In genomic region chr19:6235031-6235951, GRCh38 we compare ENCODE assay signal across 13 cellular contexts. TPM values are rescaled to one million over a fixed set of nuclear protein-coding genes. Genes with fewer than 3 reads are reported as not detected.
DNase-seq lines count a peak whose midpoint lies in the region; ATAC-seq and TF ChIP-seq lines count a peak whose summit lies in the region.
"Had no signal": no experiment of that assay in that cellular context is flagged by ENCODE, and none has a peak within 500 bp of the region (broad histone marks: within the 10 kb centered on the region; RNA-seq: fewer than 3 reads in every experiment).

No MANE protein-coding gene starts in this region.

- peaks cover 25% of the 10 kb centered on the region for H3K36me3 Mint-ChIP-seq in dendritic cell treated with granulocyte-macrophage colony-stimulating factor and Interleukin-4, amounts not matched to agents 40 ng/mL and 50 ng/mL, for 4 days (ENCODE audit: low read depth)
- H3K36me3 Mint-ChIP-seq in naive thymus-derived CD8-positive, alpha-beta T cell, result peaks cover 0 to 9% (median 0%) of the 10 kb centered on the region in 3 donors

- H3K4me1 Mint-ChIP-seq in dendritic cell treated with granulocyte-macrophage colony-stimulating factor and Interleukin-4, amounts not matched to agents 40 ng/mL and 50 ng/mL, for 4 days (ENCODE audit: low read depth), result peaks cover 84% of the 10 kb centered on the region
- peaks cover 35 to 66% (median 57%) of the 10 kb centered on the region in 4 donors for H3K4me1 Mint-ChIP-seq in naive thymus-derived CD8-positive, alpha-beta T cell

- no peak overlapping the region for H2AFZ ChIP-seq in MM.1S (ENCODE audit: low read length)

- H3K4me2 ChIP-seq in MM.1S (ENCODE audit: low read depth, low read length), result no peak overlapping the region

- intact Hi-C loops in Right ventricle myocardium superior (cut with DNase I) (no loop called here), left ventricle myocardium superior (cut with micrococcal nuclease) (no loop called here), upper lobe of right lung (cut with DNase I) (no loop called here)
- intact Hi-C loops in dendritic cell treated with granulocyte-macrophage colony-stimulating factor and Interleukin-4, amounts not matched to agents 40 ng/mL and 50 ng/mL, for 4 days (cut with micrococcal nuclease), result no loop called here

- H3K27me3 Mint-ChIP-seq in dendritic cell treated with granulocyte-macrophage colony-stimulating factor and Interleukin-4, amounts not matched to agents 40 ng/mL and 50 ng/mL, for 4 days, result no peaks in the 10 kb centered on the region
- no peaks in the 10 kb centered on the region for H3K27me3 Mint-ChIP-seq in naive thymus-derived CD8-positive, alpha-beta T cell

- TF ChIP-seq CTCF in upper lobe of right lung (IDR thresholded peaks at IDR 0.05) (no peak), MM.1S (IDR thresholded peaks at IDR 0.05; ENCODE audit: low read length) (no peak)

- H3K4me3 ChIP-seq in upper lobe of right lung, result no peak overlapping the region
- no peak overlapping the region for H3K4me3 ChIP-seq in MM.1S (ENCODE audit: low read length)

- H3K27ac ChIP-seq in upper lobe of right lung (peak overlapping the region; percentile 24), MM.1S (ENCODE audit: low read length) (no peak overlapping the region)

- peak; percentile 29 for DNase-seq in Right ventricle myocardium superior
- DNase-seq in left ventricle myocardium superior, result no peak
- peak in 1 of 10 donors; percentile 57 for DNase-seq in naive thymus-derived CD8-positive, alpha-beta T cell
- peak; percentile 58 for DNase-seq in upper lobe of right lung
- no peak for DNase-seq in HCEC 1CT
- DNase-seq in amygdala (lab: John Stamatoyannopoulos, UW), result no peak
- no peak for DNase-seq in MM.1S
- DNase-seq: activated naive CD4-positive, alpha-beta T cell treated with anti-CD3 and anti-CD28 coated beads for 36 hours; DMS 273 treated with DMSO at 0.1 percent for 48 hours; Karpas-422; NCI-H524 treated with DMSO at 0.1 percent for 48 hours; stimulated activated naive CD8-positive, alpha-beta T cell treated with anti-CD3 and anti-CD28 coated beads, Interleukin-15, Interleukin-2, amounts not matched to agents 100 U/mL and 50 U/mL, for 24 hours had no signal

- H4K20me1 ChIP-seq in MM.1S (ENCODE audit: insufficient read depth, low read length), result peaks cover 9% of the 10 kb centered on the region; the same call in 1 of the 2 replicates

- no peak overlapping the region for H3K4me3 Mint-ChIP-seq in dendritic cell treated with granulocyte-macrophage colony-stimulating factor and Interleukin-4, amounts not matched to agents 40 ng/mL and 50 ng/mL, for 4 days
- peak overlapping the region in 1 of 10 donors; percentile 20 for H3K4me3 Mint-ChIP-seq in naive thymus-derived CD8-positive, alpha-beta T cell
- H3K4me3 Mint-ChIP-seq: activated naive CD4-positive, alpha-beta T cell treated with anti-CD3 and anti-CD28 coated beads for 36 hours had no signal

- H3K4me1 ChIP-seq in upper lobe of right lung, result peaks cover 83% of the 10 kb centered on the region
- H3K4me1 ChIP-seq in MM.1S (ENCODE audit: low read length), result no peaks in the 10 kb centered on the region

- H3K9me2 ChIP-seq in MM.1S (replicated peaks; ENCODE audit: insufficient read depth, low read length), result no peaks in the 10 kb centered on the region

- H3K36me3 ChIP-seq in upper lobe of right lung (peaks cover 3% of the 10 kb centered on the region), MM.1S (replicated peaks; ENCODE audit: insufficient read depth, low read length) (no peaks in the 10 kb centered on the region)

- H3K79me2 ChIP-seq in MM.1S (ENCODE audit: low read length), result peaks cover 98% of the 10 kb centered on the region

- no peak overlapping the region for H3K9ac ChIP-seq in MM.1S (ENCODE audit: low read length)

- H3K27me3 ChIP-seq in upper lobe of right lung (no peaks in the 10 kb centered on the region), MM.1S (replicated peaks; ENCODE audit: insufficient read depth, low read length) (no peaks in the 10 kb centered on the region)

- peak overlapping the region; percentile 21 for H3K27ac Mint-ChIP-seq in dendritic cell treated with granulocyte-macrophage colony-stimulating factor and Interleukin-4, amounts not matched to agents 40 ng/mL and 50 ng/mL, for 4 days
- peak overlapping the region in 6 of 10 donors; percentile 28 to 87 (median 74) for H3K27ac Mint-ChIP-seq in naive thymus-derived CD8-positive, alpha-beta T cell
- H3K27ac Mint-ChIP-seq: activated naive CD4-positive, alpha-beta T cell treated with anti-CD3 and anti-CD28 coated beads for 36 hours had no signal

- ATAC-seq in Right ventricle myocardium superior (ENCODE audit: poor library complexity) (no peak), left ventricle myocardium superior (no peak), upper lobe of right lung (no peak)
- no peak for ATAC-seq in naive thymus-derived CD8-positive, alpha-beta T cell
- ATAC-seq: stimulated activated naive CD8-positive, alpha-beta T cell treated with anti-CD3 and anti-CD28 coated beads, Interleukin-15, Interleukin-2, amounts not matched to agents 100 U/mL and 50 U/mL, for 24 hours had no signal

- POLR2A ChIA-PET in naive thymus-derived CD8-positive, alpha-beta T cell (lab: Charles Lee), result interaction anchor here (0.6 kb wide), 1 partner anchor 18 kb away, joined by 3 read pairs; no protein-coding TSS in a partner anchor

- H3F3A ChIP-seq in MM.1S (ENCODE audit: insufficient read depth, low read length), result no peaks in the 10 kb centered on the region

- no peaks in the 10 kb centered on the region for H3K9me3 Mint-ChIP-seq in dendritic cell treated with granulocyte-macrophage colony-stimulating factor and Interleukin-4, amounts not matched to agents 40 ng/mL and 50 ng/mL, for 4 days
- no peaks in the 10 kb centered on the region for H3K9me3 Mint-ChIP-seq in naive thymus-derived CD8-positive, alpha-beta T cell
- H3K9me3 Mint-ChIP-seq: activated naive CD4-positive, alpha-beta T cell treated with anti-CD3 and anti-CD28 coated beads for 36 hours had no signal

- no peaks in the 10 kb centered on the region for H3K9me3 ChIP-seq in upper lobe of right lung
- no peaks in the 10 kb centered on the region for H3K9me3 ChIP-seq in MM.1S (replicated peaks; ENCODE audit: insufficient read depth, low read length)

RNA-seq across cellular contexts. Expression of gene MLLT1, which starts 44.5 kb away (rescaled TPM):
- 37.2 TPM for total RNA-seq in Right ventricle myocardium superior
- 45.8 TPM for total RNA-seq in left ventricle myocardium superior
- 10 to 100 TPM; 37.7 to 41.7 TPM for total RNA-seq in naive thymus-derived CD8-positive, alpha-beta T cell
- 1 to 10 TPM in 2 of 3 donors, under 1 TPM in 1; 0.68 to 2.7 (median 1.2) TPM for polyA plus RNA-seq in naive thymus-derived CD8-positive, alpha-beta T cell
- 73.4 TPM for total RNA-seq in upper lobe of right lung

Comparison
In these comparisons a context has a peak if more than half of its experiments do, and no peak if none do; other contexts are left out.
1. DNase-seq: peak in Right ventricle myocardium superior (single experiment) and upper lobe of right lung (single experiment); none in left ventricle myocardium superior (single experiment), HCEC 1CT (single experiment), amygdala (0 of 56) and MM.1S (single experiment).